In genomic region chr17:7332600-7333069, GRCh38 we compare ENCODE assay signal across 15 cellular contexts. TPM values are rescaled to one million over a fixed set of nuclear protein-coding genes. Genes with fewer than 3 reads are reported as not detected.
DNase-seq lines count a peak whose midpoint lies in the region; ATAC-seq, FAIRE-seq and TF ChIP-seq lines count a peak whose summit lies in the region.
"Not testable (repeated sequence)": the region's sequence is repeated elsewhere in the genome, so short reads cannot be mapped to it uniquely, and the experiment has no call there.
"Had no signal": no experiment of that assay in that cellular context is flagged by ENCODE, and none has a peak within 500 bp of the region (broad histone marks: within the 10 kb centered on the region; RNA-seq: fewer than 3 reads in every experiment).

No MANE protein-coding gene starts in this region.

- peaks cover 31% of the 10 kb centered on the region for H3F3A ChIP-seq in neural progenitor cell (ENCODE audit: low read depth)

- H4K5ac ChIP-seq in H1 (ENCODE audit: insufficient read length, low read depth, low read length) = not testable (repeated sequence)

- H2BK12ac ChIP-seq in H1 (ENCODE audit: low read depth, low read length) = 0 out of 2 replicates have a peak overlapping the region, but pooled peaks have one; percentile 39

- not testable (repeated sequence) for H3K27ac ChIP-seq in CD8-positive, alpha-beta T cell (ENCODE audit: low read depth, low read length); H1 (ENCODE audit: low read depth, low read length); neural progenitor cell
- peak overlapping the region; percentile 89 for H3K27ac ChIP-seq in KOPT-K1 (ENCODE audit: low read depth, low read length, poor library complexity, severe bottlenecking)
- H3K27ac ChIP-seq in thymus (ENCODE audit: low read depth) = peak overlapping the region; percentile 75

- H4K8ac ChIP-seq in H1 (ENCODE audit: extremely low read depth, insufficient read depth, low read length) = not testable (repeated sequence)

- TF ChIP-seq EP300 in H1 (IDR thresholded peaks at IDR 0.05; ENCODE audit: borderline replicate concordance in 1 of 2, low read depth in 2 of 2, low read length in 2 of 2) = not testable (repeated sequence)

- not testable (repeated sequence) for H2BK15ac ChIP-seq in H1 (ENCODE audit: low read length)

- not testable (repeated sequence) for H3K4ac ChIP-seq in H1 (replicated peaks; ENCODE audit: insufficient read length, low read depth, low read length)

- ATAC-seq in CD8-positive, alpha-beta T cell = not testable (repeated sequence)

- H3K27ac Mint-ChIP-seq in CD8-positive, alpha-beta T cell = peak overlapping the region; percentile 90
- peak overlapping the region; percentile 71 for H3K27ac Mint-ChIP-seq in T-helper 1 cell treated with Interleukin-12 subunit alpha and Interleukin-12 subunit beta and Interleukin-4 antibody, amounts not matched to agents 30 μg/mL and 1 μg/mL, for 36 hours
- H3K27ac Mint-ChIP-seq in activated CD4-positive, alpha-beta memory T cell treated with anti-CD3 and anti-CD28 coated beads, Interleukin-2, amount 10 ng/mL, durations not matched to agents 7 days and 5 days = peak overlapping the region; percentile 74
- H3K27ac Mint-ChIP-seq in activated naive CD4-positive, alpha-beta T cell treated with anti-CD3 and anti-CD28 coated beads, Interleukin-2, amount 50 U/mL, for 24 hours = peak overlapping the region; percentile 68
- peak overlapping the region; percentile 46 for H3K27ac Mint-ChIP-seq in neural progenitor cell

- not testable (repeated sequence) for H3K56ac ChIP-seq in H1 (replicated peaks; ENCODE audit: insufficient read length, low read depth, low read length)

- TF ChIP-seq POLR2A in H1 (IDR thresholded peaks at IDR 0.05; ENCODE audit: control extremely low read depth in 1 of 2, low read depth in 2 of 2, low read length in 2 of 2) = not testable (repeated sequence)

- H3K9me3 Mint-ChIP-seq in CD8-positive, alpha-beta T cell; T-helper 1 cell treated with Interleukin-12 subunit alpha and Interleukin-12 subunit beta and Interleukin-4 antibody, amounts not matched to agents 30 μg/mL and 1 μg/mL, for 36 hours; activated CD4-positive, alpha-beta memory T cell treated with anti-CD3 and anti-CD28 coated beads, Interleukin-2, amount 10 ng/mL, durations not matched to agents 7 days and 5 days; activated naive CD4-positive, alpha-beta T cell treated with anti-CD3 and anti-CD28 coated beads, Interleukin-2, amount 50 U/mL, for 24 hours; neural progenitor cell: not testable (repeated sequence)

- peaks cover 56% of the 10 kb centered on the region for H3K4me1 ChIP-seq in CD8-positive, alpha-beta T cell (ENCODE audit: insufficient read depth, low read length)
- H3K4me1 ChIP-seq in H1 (replicated peaks in 1 of 4; ENCODE audit: control insufficient read depth in 3 of 4, insufficient read depth in 4 of 4, low read length in 3 of 4) (peaks cover 3 to 31% (median 19%) of the 10 kb centered on the region in 4 experiments), neural progenitor cell (peaks cover 21% of the 10 kb centered on the region), thymus (ENCODE audit: control insufficient read depth, insufficient read depth, low read length) (peaks cover 32% of the 10 kb centered on the region)

- not testable (repeated sequence) for TF ChIP-seq RAD21 in H1 (IDR thresholded peaks at IDR 0.05 in 1 of 2, conservative IDR thresholded peaks at IDR 0.05 in 1 of 2; ENCODE audit: low read depth in 2 of 2, low read length in 2 of 2)

- not testable (repeated sequence) for H3K9me3 ChIP-seq in CD8-positive, alpha-beta T cell (ENCODE audit: low read length); KOPT-K1 (ENCODE audit: insufficient read depth, low read length, poor library complexity, severe bottlenecking); H1 (ENCODE audit: insufficient read depth in 2 of 2, low read depth in 1 of 2, low read length in 1 of 2); neural progenitor cell (ENCODE audit: low read depth); thymus (ENCODE audit: control insufficient read depth)

- H2BK120ac ChIP-seq in H1 (replicated peaks; ENCODE audit: low read depth, low read length) = not testable (repeated sequence)

- not testable (repeated sequence) for H3K9ac ChIP-seq in H1 (replicated peaks in 1 of 4; ENCODE audit: extremely low read depth in 1 of 4, low read depth in 3 of 4, low read length in 3 of 4); neural progenitor cell

- POLR2A ChIA-PET in CD8-positive, alpha-beta T cell (lab: Charles Lee) = not testable (repeated sequence)
- POLR2A ChIA-PET in activated CD4-positive, alpha-beta memory T cell treated with anti-CD3 and anti-CD28 coated beads, Interleukin-2, amount 10 ng/mL, durations not matched to agents 7 days and 5 days (lab: Charles Lee) = interaction anchor here (1.0 to 1.5 kb wide), 2 partner anchors 17 to 24 kb away, joined by 3 to 4 read pairs; partner anchors contain the start of gene GPS2
- POLR2A ChIA-PET in H1 (lab: Charles Lee; ENCODE audit: partially characterized antibody) = interaction anchor here (1.2 to 13.4 kb wide), 4 partner anchors 15 to 256 kb away, joined by 3 to 223 read pairs (median 4); partner anchors contain the start of gene GPS2

- H3K4me3 Mint-ChIP-seq in CD8-positive, alpha-beta T cell = peak overlapping the region; percentile 65
- H3K4me3 Mint-ChIP-seq in T-helper 1 cell treated with Interleukin-12 subunit alpha and Interleukin-12 subunit beta and Interleukin-4 antibody, amounts not matched to agents 30 μg/mL and 1 μg/mL, for 36 hours = peak overlapping the region; percentile 21
- H3K4me3 Mint-ChIP-seq in activated CD4-positive, alpha-beta memory T cell treated with anti-CD3 and anti-CD28 coated beads, Interleukin-2, amount 10 ng/mL, durations not matched to agents 7 days and 5 days = peak overlapping the region; percentile 46
- peak overlapping the region; percentile 63 for H3K4me3 Mint-ChIP-seq in activated naive CD4-positive, alpha-beta T cell treated with anti-CD3 and anti-CD28 coated beads, Interleukin-2, amount 50 U/mL, for 24 hours
- not testable (repeated sequence) for H3K4me3 Mint-ChIP-seq in neural progenitor cell

- H2BK20ac ChIP-seq in H1 (ENCODE audit: low read length) = not testable (repeated sequence)

- H4K20me1 ChIP-seq in H1 (replicated peaks in 1 of 2; ENCODE audit: control insufficient read depth in 1 of 2, insufficient read depth in 2 of 2, low read length in 2 of 2); neural progenitor cell (ENCODE audit: low read depth): not testable (repeated sequence)

- H3K23me2 ChIP-seq in H1 (ENCODE audit: low read depth, low read length) = not testable (repeated sequence)

- H3K4me3 ChIP-seq in CD8-positive, alpha-beta T cell (ENCODE audit: low read depth, low read length) = peak overlapping the region; percentile 28
- H3K4me3 ChIP-seq in H1 (ENCODE audit: extremely low read depth in 1 of 4, insufficient read depth in 2 of 4, low read depth in 3 of 4, low read length in 4 of 4); neural progenitor cell; thymus (ENCODE audit: low read length): not testable (repeated sequence)

- not testable (repeated sequence) for H3K4me2 ChIP-seq in H1 (ENCODE audit: insufficient read depth in 1 of 2, low read depth in 2 of 2, low read length in 2 of 2); neural progenitor cell

- H3K14ac ChIP-seq in H1 (ENCODE audit: insufficient read length) = not testable (repeated sequence)

- intact Hi-C loops in CD8-positive, alpha-beta T cell (cut with DNase I, micrococcal nuclease) = not testable (repeated sequence)

- not testable (repeated sequence) for FAIRE-seq in H1 (lab: Jason Lieb, UNC)

- peaks cover 24% of the 10 kb centered on the region for H3K36me3 Mint-ChIP-seq in CD8-positive, alpha-beta T cell
- H3K36me3 Mint-ChIP-seq in T-helper 1 cell treated with Interleukin-12 subunit alpha and Interleukin-12 subunit beta and Interleukin-4 antibody, amounts not matched to agents 30 μg/mL and 1 μg/mL, for 36 hours (ENCODE audit: low read depth); activated CD4-positive, alpha-beta memory T cell treated with anti-CD3 and anti-CD28 coated beads, Interleukin-2, amount 10 ng/mL, durations not matched to agents 7 days and 5 days (ENCODE audit: low read depth); activated naive CD4-positive, alpha-beta T cell treated with anti-CD3 and anti-CD28 coated beads, Interleukin-2, amount 50 U/mL, for 24 hours; neural progenitor cell: not testable (repeated sequence)

- not testable (repeated sequence) for H2BK5ac ChIP-seq in H1 (ENCODE audit: low read depth, low read length)

- H3K27me3 ChIP-seq in CD8-positive, alpha-beta T cell (ENCODE audit: insufficient read depth, low read length); H1 (replicated peaks in 1 of 4; ENCODE audit: control insufficient read depth in 3 of 4, extremely low read depth in 1 of 4, insufficient read depth in 3 of 4, low read length in 3 of 4); neural progenitor cell; thymus (ENCODE audit: control insufficient read depth, insufficient read depth): not testable (repeated sequence)

- H3K18ac ChIP-seq in H1 (ENCODE audit: extremely low read depth, low read length) = not testable (repeated sequence)

- not testable (repeated sequence) for H2AFZ ChIP-seq in H1 (ENCODE audit: low read length); neural progenitor cell (replicated peaks)

- not testable (repeated sequence) for H2AK5ac ChIP-seq in H1 (ENCODE audit: low read depth, low read length)

- 95% methylated on average over 14 of the region's 14 CpGs; no CpG with 5 or more reads in 1 of the 2 experiments for WGBS in H1 (ENCODE audit: extremely low coverage in 1 of 2, insufficient coverage in 1 of 2, insufficient read length in 1 of 2, insufficient replicate concordance in 2 of 2, low coverage in 1 of 2, low lambda C conversion rate in 2 of 2, missing lambda C conversion rate in 1 of 2), 2 experiments
- WGBS in thymus = 20% methylated on average over 14 of the region's 14 CpGs

- H3K79me2 ChIP-seq in H1 (ENCODE audit: control insufficient read depth in 1 of 2, insufficient read depth in 2 of 2, low read length in 2 of 2) (peaks cover 0 to 11% of the 10 kb centered on the region in 2 experiments; a peak in 2 of 4 replicates), neural progenitor cell (ENCODE audit: low read depth) (peaks cover 13% of the 10 kb centered on the region)

- TF ChIP-seq CTCF in CD8-positive, alpha-beta T cell (IDR thresholded peaks at IDR 0.05); H1 (IDR thresholded peaks at IDR 0.05; ENCODE audit: control extremely low read depth in 1 of 3, insufficient read depth in 1 of 3, low read depth in 1 of 3, low read length in 3 of 3); neural progenitor cell (IDR thresholded peaks at IDR 0.05): not testable (repeated sequence)

- H3K23ac ChIP-seq in H1 (ENCODE audit: insufficient read length) = not testable (repeated sequence)

- H3K79me1 ChIP-seq in H1 (ENCODE audit: low read depth, low read length) = not testable (repeated sequence)

- CTCF ChIA-PET in CD8-positive, alpha-beta T cell (lab: Charles Lee) = interaction anchor here (1.4 to 3.6 kb wide), 2 partner anchors 13 to 52 kb away, joined by 3 to 21 read pairs; no protein-coding TSS in a partner anchor
- CTCF ChIA-PET in activated CD4-positive, alpha-beta memory T cell treated with anti-CD3 and anti-CD28 coated beads, Interleukin-2, amount 10 ng/mL, durations not matched to agents 7 days and 5 days (lab: Charles Lee) = not testable (repeated sequence)
- CTCF ChIA-PET in H1 (lab: Charles Lee; ENCODE audit: partially characterized antibody) = interaction anchor here (0.6 to 6.0 kb wide), 3 partner anchors 15 to 201 kb away, joined by 3 to 82 read pairs (median 5); no protein-coding TSS in a partner anchor

- H3K27me3 Mint-ChIP-seq in CD8-positive, alpha-beta T cell (ENCODE audit: low read depth); T-helper 1 cell treated with Interleukin-12 subunit alpha and Interleukin-12 subunit beta and Interleukin-4 antibody, amounts not matched to agents 30 μg/mL and 1 μg/mL, for 36 hours (ENCODE audit: low read depth); activated CD4-positive, alpha-beta memory T cell treated with anti-CD3 and anti-CD28 coated beads, Interleukin-2, amount 10 ng/mL, durations not matched to agents 7 days and 5 days; activated naive CD4-positive, alpha-beta T cell treated with anti-CD3 and anti-CD28 coated beads, Interleukin-2, amount 50 U/mL, for 24 hours: not testable (repeated sequence)
- peaks cover 17% of the 10 kb centered on the region for H3K27me3 Mint-ChIP-seq in neural progenitor cell (ENCODE audit: insufficient read depth, low read depth)

- peaks cover 62% of the 10 kb centered on the region for H3K4me1 Mint-ChIP-seq in CD8-positive, alpha-beta T cell (ENCODE audit: low read depth)
- H3K4me1 Mint-ChIP-seq in T-helper 1 cell treated with Interleukin-12 subunit alpha and Interleukin-12 subunit beta and Interleukin-4 antibody, amounts not matched to agents 30 μg/mL and 1 μg/mL, for 36 hours (ENCODE audit: low read depth) = peaks cover 41% of the 10 kb centered on the region
- peaks cover 65% of the 10 kb centered on the region for H3K4me1 Mint-ChIP-seq in activated CD4-positive, alpha-beta memory T cell treated with anti-CD3 and anti-CD28 coated beads, Interleukin-2, amount 10 ng/mL, durations not matched to agents 7 days and 5 days
- H3K4me1 Mint-ChIP-seq in activated naive CD4-positive, alpha-beta T cell treated with anti-CD3 and anti-CD28 coated beads, Interleukin-2, amount 50 U/mL, for 24 hours = peaks cover 69% of the 10 kb centered on the region
- H3K4me1 Mint-ChIP-seq in neural progenitor cell = peaks cover 33% of the 10 kb centered on the region

- not testable (repeated sequence) for H3K36me3 ChIP-seq in CD8-positive, alpha-beta T cell (ENCODE audit: insufficient read depth, low read length); KOPT-K1 (ENCODE audit: insufficient read depth, low read length); H1 (ENCODE audit: control insufficient read depth in 2 of 4, insufficient read depth in 4 of 4, low read length in 3 of 4); neural progenitor cell; thymus (ENCODE audit: control insufficient read depth, insufficient read depth)

- DNase-seq in CD8-positive, alpha-beta T cell = peak in 2 of 7 experiments; percentile 29 to 61
- peak; percentile 52 for DNase-seq in activated CD4-positive, alpha-beta memory T cell treated with anti-CD3 and anti-CD28 coated beads, Interleukin-2, amount 10 ng/mL, durations not matched to agents 7 days and 5 days
- not testable (repeated sequence) for DNase-seq in H1 (ENCODE audit: low read depth in 1 of 2, low spot score in 2 of 2); neural progenitor cell (ENCODE audit: low spot score)

- not testable (repeated sequence) for H4K91ac ChIP-seq in H1 (replicated peaks; ENCODE audit: insufficient read length, low read length)

RNA-seq across cellular contexts. Expression of gene NEURL4, which starts 3.5 kb away (rescaled TPM):
- total RNA-seq in CD8-positive, alpha-beta T cell = 10 to 100 TPM; 29.1 to 32.2 TPM
- total RNA-seq in activated CD4-positive, alpha-beta memory T cell treated with anti-CD3 and anti-CD28 coated beads, Interleukin-2, amount 10 ng/mL, durations not matched to agents 7 days and 5 days = 10 to 100 TPM; 28.4 to 31.2 TPM
- total RNA-seq in H1 (2021; fragmentation: NEBNext Ultra II Directional; extraction: Animal tissue kit (Norgen Biotek cat#: 25700)) = 46.8 and 55.4 TPM in 2 replicates
- 29.6 and 39.9 TPM in 2 replicates for polyA plus RNA-seq in H1 (2011; rRNA removed)
- 25.8 TPM for polyA plus RNA-seq in H1 (2011; cell fraction: cytosol; rRNA removed)
- polyA plus RNA-seq in H1 (2011; cell fraction: nucleus; rRNA removed) = 261 TPM
- 32.3 to 49.5 TPM (median 46.3 TPM) in 4 replicates for polyA plus RNA-seq in H1 (2012, experiment 1 of 2)
- polyA plus RNA-seq in H1 (2012, experiment 2 of 2) = 25.9 TPM
- polyA plus RNA-seq in H1 (2013, experiment 1 of 2) = 18.6 TPM
- polyA plus RNA-seq in H1 (2013, experiment 2 of 2) = 19.7 TPM
- polyA minus RNA-seq in H1 (2011; rRNA and poly(A)+ RNA removed) = 32.3 and 33.5 TPM in 2 replicates
- 21.3 TPM for polyA minus RNA-seq in H1 (2011; cell fraction: cytosol; rRNA and poly(A)+ RNA removed)
- polyA minus RNA-seq in H1 (2011; cell fraction: nucleus; rRNA and poly(A)+ RNA removed) = 76.2 TPM
- total RNA-seq in neural progenitor cell (ENCODE audit: low replicate concordance) = 5.1 and 26.3 TPM in 2 replicates
- polyA plus RNA-seq in thymus = 39.6 TPM

RNA-seq across cellular contexts. Expression of gene ACAP1, which starts 3.7 kb away (rescaled TPM):
- 100 to 1,000 TPM; 432 to 451 TPM for total RNA-seq in CD8-positive, alpha-beta T cell
- 100 to 1,000 TPM; 682 to 709 TPM for total RNA-seq in activated CD4-positive, alpha-beta memory T cell treated with anti-CD3 and anti-CD28 coated beads, Interleukin-2, amount 10 ng/mL, durations not matched to agents 7 days and 5 days
- 45.1 and 49.2 TPM in 2 replicates for total RNA-seq in H1 (2021; fragmentation: NEBNext Ultra II Directional; extraction: Animal tissue kit (Norgen Biotek cat#: 25700))
- polyA plus RNA-seq in H1 (2011; rRNA removed) = 11.9 and 18.0 TPM in 2 replicates
- polyA plus RNA-seq in H1 (2011; cell fraction: cytosol; rRNA removed) = 21.2 TPM
- 48.4 TPM for polyA plus RNA-seq in H1 (2011; cell fraction: nucleus; rRNA removed)
- 17.1 to 31.0 TPM (median 26.1 TPM) in 4 replicates for polyA plus RNA-seq in H1 (2012, experiment 1 of 2)
- 15.8 TPM for polyA plus RNA-seq in H1 (2012, experiment 2 of 2)
- polyA plus RNA-seq in H1 (2013, experiment 1 of 2) = 41.6 TPM
- polyA plus RNA-seq in H1 (2013, experiment 2 of 2) = 42.2 TPM
- polyA minus RNA-seq in H1 (2011; rRNA and poly(A)+ RNA removed) = 9.9 and 20.3 TPM in 2 replicates
- 11.6 TPM for polyA minus RNA-seq in H1 (2011; cell fraction: cytosol; rRNA and poly(A)+ RNA removed)
- 10.8 TPM for polyA minus RNA-seq in H1 (2011; cell fraction: nucleus; rRNA and poly(A)+ RNA removed)
- 0.65 and 2.7 TPM in 2 replicates for total RNA-seq in neural progenitor cell (ENCODE audit: low replicate concordance)
- polyA plus RNA-seq in thymus = 364 TPM
- total RNA-seq: M059J had no signal

RNA-seq across cellular contexts. Expression of gene GPS2, which starts 17.5 kb away (rescaled TPM):
- total RNA-seq in CD8-positive, alpha-beta T cell = 100 to 1,000 TPM; 128 to 132 TPM
- total RNA-seq in activated CD4-positive, alpha-beta memory T cell treated with anti-CD3 and anti-CD28 coated beads, Interleukin-2, amount 10 ng/mL, durations not matched to agents 7 days and 5 days = 10 to 100 TPM; 69.8 to 74.7 TPM
- 67.0 and 74.8 TPM in 2 replicates for total RNA-seq in H1 (2021; fragmentation: NEBNext Ultra II Directional; extraction: Animal tissue kit (Norgen Biotek cat#: 25700))
- polyA plus RNA-seq in H1 (2011; rRNA removed) (152 and 203 TPM in 2 replicates), thymus (71.3 TPM)
- polyA plus RNA-seq in H1 (2011; cell fraction: cytosol; rRNA removed) = 79.1 TPM
- 153 TPM for polyA plus RNA-seq in H1 (2011; cell fraction: nucleus; rRNA removed)
- polyA plus RNA-seq in H1 (2012, experiment 1 of 2) = 73.9 to 93.2 TPM (median 88.0 TPM) in 4 replicates
- polyA plus RNA-seq in H1 (2012, experiment 2 of 2) = 103 TPM
- polyA plus RNA-seq in H1 (2013, experiment 1 of 2) = 63.1 TPM
- 58.9 TPM for polyA plus RNA-seq in H1 (2013, experiment 2 of 2)
- polyA minus RNA-seq in H1 (2011; rRNA and poly(A)+ RNA removed) = 43.0 and 79.6 TPM in 2 replicates
- 44.0 TPM for polyA minus RNA-seq in H1 (2011; cell fraction: cytosol; rRNA and poly(A)+ RNA removed)
- 47.7 TPM for polyA minus RNA-seq in H1 (2011; cell fraction: nucleus; rRNA and poly(A)+ RNA removed)
- total RNA-seq in neural progenitor cell (ENCODE audit: low replicate concordance) = 20.5 and 41.8 TPM in 2 replicates

RNA-seq across cellular contexts. Expression of gene KCTD11, which starts 19.3 kb away (rescaled TPM):
- 1 to 10 TPM; 1.4 to 1.8 TPM for total RNA-seq in CD8-positive, alpha-beta T cell
- total RNA-seq in activated CD4-positive, alpha-beta memory T cell treated with anti-CD3 and anti-CD28 coated beads, Interleukin-2, amount 10 ng/mL, durations not matched to agents 7 days and 5 days = 1 to 10 TPM; 5.8 to 5.9 TPM
- 8.7 and 9.2 TPM in 2 replicates for total RNA-seq in H1 (2021; fragmentation: NEBNext Ultra II Directional; extraction: Animal tissue kit (Norgen Biotek cat#: 25700))
- polyA plus RNA-seq in H1 (2011; rRNA removed) = 8.6 and 11.7 TPM in 2 replicates
- 8.3 TPM for polyA plus RNA-seq in H1 (2011; cell fraction: cytosol; rRNA removed)
- 7.2 TPM for polyA plus RNA-seq in H1 (2011; cell fraction: nucleus; rRNA removed)
- 8.6 to 9.4 TPM (median 9.2 TPM) in 4 replicates for polyA plus RNA-seq in H1 (2012, experiment 1 of 2)
- 11.2 TPM for polyA plus RNA-seq in H1 (2012, experiment 2 of 2)
- polyA plus RNA-seq in H1 (2013, experiment 1 of 2) = 4.6 TPM
- 4.5 TPM for polyA plus RNA-seq in H1 (2013, experiment 2 of 2)
- 6.0 and 7.7 TPM in 2 replicates for polyA minus RNA-seq in H1 (2011; rRNA and poly(A)+ RNA removed)
- polyA minus RNA-seq in H1 (2011; cell fraction: cytosol; rRNA and poly(A)+ RNA removed) = 3.0 TPM
- polyA minus RNA-seq in H1 (2011; cell fraction: nucleus; rRNA and poly(A)+ RNA removed) = 5.4 TPM
- total RNA-seq in neural progenitor cell (ENCODE audit: low replicate concordance) = 2.7 and 8.2 TPM in 2 replicates
- polyA plus RNA-seq in thymus = 9.9 TPM

RNA-seq across cellular contexts. Expression of gene TMEM95, which starts 22.3 kb away (rescaled TPM):
- total RNA-seq in CD8-positive, alpha-beta T cell = not detected
- total RNA-seq in activated CD4-positive, alpha-beta memory T cell treated with anti-CD3 and anti-CD28 coated beads, Interleukin-2, amount 10 ng/mL, durations not matched to agents 7 days and 5 days = not detected
- 0.38 TPM in 1 of 2 replicates, not detected in the other for total RNA-seq in H1 (2021; fragmentation: NEBNext Ultra II Directional; extraction: Animal tissue kit (Norgen Biotek cat#: 25700))
- polyA plus RNA-seq in H1 (2011; rRNA removed) = not detected in 2 replicates
- not detected for polyA plus RNA-seq in H1 (2011; cell fraction: cytosol; rRNA removed)
- polyA plus RNA-seq in H1 (2011; cell fraction: nucleus; rRNA removed) = not detected
- not detected in 4 replicates for polyA plus RNA-seq in H1 (2012, experiment 1 of 2)
- polyA plus RNA-seq in H1 (2012, experiment 2 of 2) = not detected
- polyA plus RNA-seq in H1 (2013, experiment 1 of 2) = not detected
- polyA plus RNA-seq in H1 (2013, experiment 2 of 2) = not detected
- not detected in 2 replicates for polyA minus RNA-seq in H1 (2011; rRNA and poly(A)+ RNA removed)
- not detected for polyA minus RNA-seq in H1 (2011; cell fraction: cytosol; rRNA and poly(A)+ RNA removed)
- polyA minus RNA-seq in H1 (2011; cell fraction: nucleus; rRNA and poly(A)+ RNA removed) = not detected
- total RNA-seq in neural progenitor cell (ENCODE audit: low replicate concordance) = not detected in 2 replicates
- 0.05 TPM for polyA plus RNA-seq in thymus
- total RNA-seq: dermis microvascular lymphatic vessel endothelial cell, fibroblast of villous mesenchyme, left lung, M059J, smooth muscle cell, vagina had no signal
- polyA plus RNA-seq: heart right ventricle, smooth muscle cell had no signal

Comparison
In these comparisons a context has a peak if more than half of its experiments do, and no peak if none do; other contexts are left out.
1. RNA of gene ACAP1, which starts 3.7 kb away (total RNA-seq): 682 to 709 TPM in activated CD4-positive, alpha-beta memory T cell treated with anti-CD3 and anti-CD28 coated beads, Interleukin-2, amount 10 ng/mL, durations not matched to agents 7 days and 5 days, 432 to 451 TPM in CD8-positive, alpha-beta T cell and 45.1 to 49.2 TPM in H1; 0.65 to 2.7 TPM in neural progenitor cell; every median in the first group is over 10 times any median in the second.
2. Peak in every context shown above with its lines, with median percentiles within 50 percentile points of each other: H3K27ac Mint-ChIP-seq.